Comparison of ENCODE assay signal across 1 cellular context in genomic region chr22:32219030-32219429, GRCh38.
TF ChIP-seq lines count a peak whose summit lies in the region.

No MANE protein-coding gene starts in this region.

TF ChIP-seq in HepG2, 621 proteins besides CTCF, POLR2A, EP300 and RAD21:
- TF ChIP-seq ZFP41 (CRISPR knock-in tag; IDR thresholded peaks at IDR 0.05; ENCODE audit: borderline replicate concordance), result no peak
- no peak for TF ChIP-seq RXRB (CRISPR knock-in tag; IDR thresholded peaks at IDR 0.05; ENCODE audit: borderline replicate concordance)
- no peak for TF ChIP-seq ZNF816 (CRISPR knock-in tag; IDR thresholded peaks at IDR 0.05; ENCODE audit: borderline replicate concordance)
- TF ChIP-seq CREM (IDR thresholded peaks at IDR 0.05), result no peak
- TF ChIP-seq CREM (CRISPR knock-in tag; IDR thresholded peaks at IDR 0.05), result no peak
- TF ChIP-seq HNRNPUL1 (IDR thresholded peaks at IDR 0.05; ENCODE audit: low read depth, low read length), result no peak
- TF ChIP-seq HMGA1 (CRISPR knock-in tag; conservative IDR thresholded peaks at IDR 0.05), result no peak
- TF ChIP-seq TOPORS (CRISPR knock-in tag; IDR thresholded peaks at IDR 0.05), result no peak
- TF ChIP-seq KDM2A (CRISPR knock-in tag; IDR thresholded peaks at IDR 0.05; ENCODE audit: borderline replicate concordance, low read depth), result no peak
- TF ChIP-seq PAWR (CRISPR knock-in tag; IDR thresholded peaks at IDR 0.05; ENCODE audit: borderline replicate concordance), result no peak
- no peak for TF ChIP-seq RERE (CRISPR knock-in tag; IDR thresholded peaks at IDR 0.05; ENCODE audit: low read depth)
- TF ChIP-seq TAF15 (IDR thresholded peaks at IDR 0.05; ENCODE audit: low read depth, low read length, poor library complexity, severe bottlenecking), result no peak
- TF ChIP-seq, protein P1, sequence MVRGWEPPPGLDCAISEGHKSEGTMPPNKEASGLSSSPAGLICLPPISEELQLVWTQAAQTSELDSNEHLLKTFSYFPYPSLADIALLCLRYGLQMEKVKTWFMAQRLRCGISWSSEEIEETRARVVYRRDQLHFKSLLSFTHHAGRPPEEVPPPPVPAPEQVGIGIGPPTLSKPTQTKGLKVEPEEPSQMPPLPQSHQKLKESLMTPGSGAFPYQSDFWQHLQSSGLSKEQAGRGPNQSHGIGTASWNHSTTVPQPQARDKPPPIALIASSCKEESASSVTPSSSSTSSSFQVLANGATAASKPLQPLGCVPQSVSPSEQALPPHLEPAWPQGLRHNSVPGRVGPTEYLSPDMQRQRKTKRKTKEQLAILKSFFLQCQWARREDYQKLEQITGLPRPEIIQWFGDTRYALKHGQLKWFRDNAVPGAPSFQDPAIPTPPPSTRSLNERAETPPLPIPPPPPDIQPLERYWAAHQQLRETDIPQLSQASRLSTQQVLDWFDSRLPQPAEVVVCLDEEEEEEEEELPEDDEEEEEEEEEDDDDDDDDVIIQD (CRISPR knock-in tag; IDR thresholded peaks at IDR 0.05; ENCODE audit: low read depth), result no peak
- TF ChIP-seq ZNF713 (CRISPR knock-in tag; IDR thresholded peaks at IDR 0.05), result no peak
- TF ChIP-seq ZNF143 (CRISPR knock-in tag; IDR thresholded peaks at IDR 0.05), result no peak
